1 cellular context compared by ENCODE assay signal in the genomic region with DNA sequence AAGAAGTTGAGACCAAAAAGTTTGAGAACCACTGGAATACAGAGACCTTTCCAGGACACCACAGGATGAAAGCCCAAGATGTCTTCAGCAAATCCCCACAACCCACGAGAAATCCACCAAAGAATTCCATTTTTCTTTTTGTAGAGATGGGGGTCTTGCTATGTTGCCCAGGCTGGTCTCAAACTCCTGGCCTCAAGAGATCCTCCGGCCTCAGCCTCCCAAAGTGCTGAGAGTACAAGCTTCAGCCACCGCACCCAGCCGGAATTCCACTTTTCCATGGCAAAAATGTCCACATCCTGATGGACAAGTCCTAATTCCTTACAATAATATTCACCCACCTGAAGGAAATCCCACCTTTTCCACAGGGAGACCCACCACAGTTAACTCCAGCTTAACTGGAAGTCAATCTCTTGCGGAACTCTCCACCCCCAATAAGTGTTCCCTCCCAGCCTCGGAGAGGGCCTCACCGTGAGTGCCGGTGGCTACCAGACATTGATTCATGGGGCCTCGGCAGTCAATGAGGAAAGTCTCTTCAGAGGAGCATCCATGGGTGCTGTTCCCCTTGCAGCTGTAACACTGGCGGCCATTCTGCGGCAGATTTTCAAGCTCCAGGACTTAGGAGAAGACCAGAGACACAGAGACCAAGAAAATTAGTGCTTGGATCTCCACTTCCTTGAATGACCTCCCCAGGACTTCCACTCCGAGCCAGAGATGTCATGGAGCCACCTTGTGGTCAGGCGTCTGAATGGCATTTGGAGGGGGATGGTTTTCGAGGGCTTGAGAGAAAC.
TF ChIP-seq lines count a peak whose summit lies in the region.

No MANE protein-coding gene starts in this region.

TF ChIP-seq in endothelial cell of umbilical vein, 7 proteins besides CTCF, POLR2A, EP300 and RAD21:
- TF ChIP-seq GATA2 (IDR thresholded peaks at IDR 0.05; ENCODE audit: insufficient read depth, insufficient read length, low read depth, low read length) (no peak), MYC (IDR thresholded peaks at IDR 0.05; ENCODE audit: low read depth, low read length) (no peak), EZH2 (IDR thresholded peaks at IDR 0.05; ENCODE audit: borderline replicate concordance, low read depth, low read length, severe bottlenecking) (no peak), JUN (IDR thresholded peaks at IDR 0.05; ENCODE audit: borderline replicate concordance, insufficient read depth, insufficient read length, low read depth) (no peak), FOS (IDR thresholded peaks at IDR 0.05; ENCODE audit: borderline replicate concordance, insufficient read depth, low read length) (no peak), POLR2AphosphoS5 (IDR thresholded peaks at IDR 0.05; ENCODE audit: insufficient read depth, low read depth, low read length) (no peak)
- TF ChIP-seq, protein P1, sequence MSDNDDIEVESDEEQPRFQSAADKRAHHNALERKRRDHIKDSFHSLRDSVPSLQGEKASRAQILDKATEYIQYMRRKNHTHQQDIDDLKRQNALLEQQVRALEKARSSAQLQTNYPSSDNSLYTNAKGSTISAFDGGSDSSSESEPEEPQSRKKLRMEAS (IDR thresholded peaks at IDR 0.05; ENCODE audit: insufficient read depth, insufficient read length), result no peak
